9 cellular contexts compared by ENCODE assay signal in genomic region chr5:2608391-2608790, GRCh38.
"Had no signal": no experiment of that assay in that cellular context is flagged by ENCODE, and none has a peak within 500 bp of the region (broad histone marks: within the 10 kb centered on the region; RNA-seq: fewer than 3 reads in every experiment).

No MANE protein-coding gene starts in this region.

- H3K4me1 ChIP-seq: HAP-1 had no signal

- H3K27ac Mint-ChIP-seq: GM23338, H9, HFFc6 had no signal

- H3K9me3 Mint-ChIP-seq: GM23338, H9 had no signal

- H3K4me1 Mint-ChIP-seq: GM23338 had no signal

- H3K4me3 Mint-ChIP-seq: GM23338, H9, HFFc6 had no signal

- H3K4me3 ChIP-seq: GM23248, GM23338, HAP-1 had no signal

- H2AFZ ChIP-seq: GM23248, GM23338 had no signal

- H3K9me3 ChIP-seq: HAP-1 had no signal

- ATAC-seq: GM23338, HCT116 had no signal

- H3K36me3 ChIP-seq: HAP-1 had no signal

- H3K27ac ChIP-seq: GM23248 had no signal

- DNase-seq: GM23248, GOT3, H7, H9, HCEC 1CT, HFFc6 had no signal

- H3K4me2 ChIP-seq: GM23338 had no signal

- H3K9ac ChIP-seq: GM23248 had no signal
